Comparison of ENCODE assay signal across 10 cellular contexts in the genomic region with DNA sequence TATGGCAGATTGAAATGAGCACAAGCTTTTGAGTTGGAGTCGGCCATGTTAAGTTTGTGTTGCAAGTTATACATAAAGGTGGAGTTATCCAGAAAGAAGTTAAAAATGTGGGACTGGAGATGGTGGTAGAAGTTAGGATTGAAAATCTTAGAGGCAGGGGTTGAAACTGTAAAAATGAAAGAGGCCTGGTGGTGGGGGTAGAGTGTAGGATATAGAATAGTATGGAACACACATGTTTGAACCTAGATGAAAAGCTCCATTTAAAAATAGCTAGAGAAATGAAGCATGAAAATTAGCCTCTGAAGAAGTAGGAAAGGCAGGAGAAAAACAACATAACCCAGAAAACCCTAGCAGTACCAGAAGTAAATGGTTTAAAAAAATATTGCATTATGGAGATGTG.
DNase-seq lines count a peak whose midpoint lies in the region; TF ChIP-seq lines count a peak whose summit lies in the region.
"Had no signal": no experiment of that assay in that cellular context is flagged by ENCODE, and none has a peak within 500 bp of the region (broad histone marks: within the 10 kb centered on the region; RNA-seq: fewer than 3 reads in every experiment).

No MANE protein-coding gene starts in this region.

- H3K27ac ChIP-seq in neural progenitor cell = no peak overlapping the region

- H3K4me3 Mint-ChIP-seq in brain (no peak overlapping the region), neural progenitor cell (no peak overlapping the region)
- H3K4me3 Mint-ChIP-seq: activated naive CD4-positive, alpha-beta T cell treated with anti-CD3 and anti-CD28 coated beads, Interleukin-2, amount 10 ng/mL, durations not matched to agents 7 days and 5 days had no signal

- no peak overlapping the region for H3K4me2 ChIP-seq in neural progenitor cell

- H3K4me1 Mint-ChIP-seq in brain = peaks cover 5% of the 10 kb centered on the region
- H3K4me1 Mint-ChIP-seq in neural progenitor cell = no peaks in the 10 kb centered on the region
- H3K4me1 Mint-ChIP-seq: activated naive CD4-positive, alpha-beta T cell treated with anti-CD3 and anti-CD28 coated beads, Interleukin-2, amount 10 ng/mL, durations not matched to agents 7 days and 5 days had no signal

- no peaks in the 10 kb centered on the region for H3K27me3 Mint-ChIP-seq in brain
- no peaks in the 10 kb centered on the region for H3K27me3 Mint-ChIP-seq in neural progenitor cell (ENCODE audit: insufficient read depth, low read depth)

- H3K9me3 ChIP-seq in neural progenitor cell (ENCODE audit: low read depth) = no peaks in the 10 kb centered on the region

- no peaks in the 10 kb centered on the region for H3K79me2 ChIP-seq in neural progenitor cell (ENCODE audit: low read depth)

- H3K27me3 ChIP-seq in neural progenitor cell = no peaks in the 10 kb centered on the region

- H3K4me1 ChIP-seq in neural progenitor cell = no peaks in the 10 kb centered on the region

- H3K9ac ChIP-seq in neural progenitor cell = no peak overlapping the region

- H4K20me1 ChIP-seq in neural progenitor cell (ENCODE audit: low read depth) = no peaks in the 10 kb centered on the region

- H3K36me3 Mint-ChIP-seq in brain = no peaks in the 10 kb centered on the region
- no peaks in the 10 kb centered on the region for H3K36me3 Mint-ChIP-seq in neural progenitor cell
- H3K36me3 Mint-ChIP-seq: activated naive CD4-positive, alpha-beta T cell treated with anti-CD3 and anti-CD28 coated beads, Interleukin-2, amount 10 ng/mL, durations not matched to agents 7 days and 5 days had no signal

- H3K27ac Mint-ChIP-seq in brain (no peak overlapping the region), neural progenitor cell (peak overlapping the region; percentile 39)
- H3K27ac Mint-ChIP-seq: activated naive CD4-positive, alpha-beta T cell treated with anti-CD3 and anti-CD28 coated beads, Interleukin-2, amount 10 ng/mL, durations not matched to agents 7 days and 5 days had no signal

- H3K36me3 ChIP-seq in neural progenitor cell = no peaks in the 10 kb centered on the region

- TF ChIP-seq CTCF in GM10266 (IDR thresholded peaks at IDR 0.05; ENCODE audit: control insufficient read depth, insufficient read depth, low read depth, missing control alignments) = peak; percentile 16
- peak; percentile 37 for TF ChIP-seq CTCF in LNCaP clone FGC (IDR thresholded peaks at IDR 0.05; ENCODE audit: control insufficient read depth, extremely low read depth, insufficient read depth)
- peak; percentile 34 to 61 for TF ChIP-seq CTCF in brain (conservative IDR thresholded peaks at IDR 0.05)
- peak; percentile 57 for TF ChIP-seq CTCF in neural progenitor cell (IDR thresholded peaks at IDR 0.05)

- peak overlapping the region; percentile 72 for H2AFZ ChIP-seq in neural progenitor cell (replicated peaks)

- H3K9me3 Mint-ChIP-seq in brain = peaks cover 0 to 7% (median 0%) of the 10 kb centered on the region in 5 experiments
- H3K9me3 Mint-ChIP-seq in neural progenitor cell = no peaks in the 10 kb centered on the region
- H3K9me3 Mint-ChIP-seq: activated naive CD4-positive, alpha-beta T cell treated with anti-CD3 and anti-CD28 coated beads, Interleukin-2, amount 10 ng/mL, durations not matched to agents 7 days and 5 days had no signal

- H3F3A ChIP-seq in neural progenitor cell (ENCODE audit: low read depth) = no peaks in the 10 kb centered on the region

- peak; percentile 17 for DNase-seq in GM10266 (ENCODE audit: extremely low spot score)
- DNase-seq in LNCaP clone FGC (ENCODE audit: low read depth) = no peak
- no peak for DNase-seq in neural progenitor cell (ENCODE audit: low spot score)
- no peak for DNase-seq in KG1 (lab: John Stamatoyannopoulos, UW)
- DNase-seq in epidermal melanocyte (ENCODE audit: insufficient read length, low spot score) = no peak
- no peak for DNase-seq in NCI-H1436 (lab: John Stamatoyannopoulos, UW)
- DNase-seq: activated naive CD4-positive, alpha-beta T cell treated with anti-CD3 and anti-CD28 coated beads, Interleukin-2, amount 10 ng/mL, durations not matched to agents 7 days and 5 days; head of caudate nucleus; SHP77 treated with DMSO at 0.1 percent for 48 hours had no signal

- H3K4me3 ChIP-seq in LNCaP clone FGC (ENCODE audit: low read depth, low read length) (no peak overlapping the region), neural progenitor cell (no peak overlapping the region)
